In genomic region chr7:29564455-29565185, GRCh38 we compare ENCODE assay signal across 8 cellular contexts. TPM values are rescaled to one million over a fixed set of nuclear protein-coding genes. Genes with fewer than 3 reads are reported as not detected.
DNase-seq lines count a peak whose midpoint lies in the region; ATAC-seq and TF ChIP-seq lines count a peak whose summit lies in the region.

No MANE protein-coding gene starts in this region.

- CTCF ChIA-PET in activated B cell treated with CpG ODN at 0.5 μM for 24 hours (lab: Charles Lee) (no interaction called here), GM10248 (lab: Yijun Ruan, JAX) (no interaction called here)

- POLR2A ChIA-PET in activated B cell treated with CpG ODN at 0.5 μM for 24 hours (lab: Charles Lee) = no interaction called here
- POLR2A ChIA-PET in GM10248 (lab: Yijun Ruan, JAX) = no interaction called here

- H3K4me3 Mint-ChIP-seq in activated B cell treated with CpG ODN at 0.5 μM for 24 hours = peak overlapping the region; percentile 68
- peak overlapping the region; percentile 84 to 95 (median 94) for H3K4me3 Mint-ChIP-seq in nephron

- intact Hi-C loops in activated B cell treated with CpG ODN at 0.5 μM for 24 hours (cut with micrococcal nuclease) = no loop called here

- ATAC-seq in activated B cell treated with CpG ODN at 0.5 μM for 24 hours (ENCODE audit: low read depth) = no peak

- TF ChIP-seq CTCF in HL-60 (IDR thresholded peaks at IDR 0.05; ENCODE audit: insufficient read depth, low read length) = no peak
- TF ChIP-seq CTCF in activated B cell treated with CpG ODN at 0.5 μM for 24 hours (IDR thresholded peaks at IDR 0.05) = no peak
- no peak for TF ChIP-seq CTCF in foreskin fibroblast (IDR thresholded peaks at IDR 0.05; ENCODE audit: low read depth, low read length)
- TF ChIP-seq CTCF in nephron (IDR thresholded peaks at IDR 0.05; ENCODE audit: unreplicated experiment in 3 of 3) = no peak
- TF ChIP-seq CTCF in GM10248 (IDR thresholded peaks at IDR 0.05; ENCODE audit: control extremely low read depth, extremely low read depth, low read depth, missing control alignments) = no peak

- H3K36me3 Mint-ChIP-seq in activated B cell treated with CpG ODN at 0.5 μM for 24 hours (ENCODE audit: low read depth) (no peaks in the 10 kb centered on the region), nephron (ENCODE audit: low read depth) (no peaks in the 10 kb centered on the region)

- no peak overlapping the region for H3K27ac ChIP-seq in HL-60 (replicated peaks)

- H3K4me3 ChIP-seq in HL-60 (replicated peaks; ENCODE audit: insufficient read depth, low read length) (peak overlapping the region; percentile 47), foreskin fibroblast (ENCODE audit: low read depth in 1 of 2, low read length in 2 of 2) (peak overlapping the region; percentile 65 to 69)

- DNase-seq in CD1c-positive myeloid dendritic cell (ENCODE audit: extremely low spot score) (peak; percentile 91), HL-60 (ENCODE audit: low read depth in 1 of 2, low spot score in 1 of 2) (peak; percentile 35 to 49), activated B cell treated with CpG ODN at 0.5 μM for 24 hours (no peak), foreskin fibroblast (peak; percentile 66 to 91), GM10248 (ENCODE audit: extremely low spot score) (no peak), SW 1271 (lab: John Stamatoyannopoulos, UW) (no peak)
- no peak for DNase-seq in stimulated activated CD4-positive, alpha-beta T cell treated with anti-CD3 and anti-CD28 coated beads, Interleukin-4, amount 100 ng/mL, for 1 hour

- H3K27me3 ChIP-seq in HL-60 (ENCODE audit: insufficient read depth, poor library complexity, severe bottlenecking) = peaks cover 64% of the 10 kb centered on the region

- peaks cover 59% of the 10 kb centered on the region for H3K27me3 Mint-ChIP-seq in activated B cell treated with CpG ODN at 0.5 μM for 24 hours
- H3K27me3 Mint-ChIP-seq in nephron (ENCODE audit: low read depth) = peaks cover 82% of the 10 kb centered on the region

- H3K4me1 Mint-ChIP-seq in activated B cell treated with CpG ODN at 0.5 μM for 24 hours (peaks cover 34% of the 10 kb centered on the region), nephron (peaks cover 23% of the 10 kb centered on the region)

- no peak overlapping the region for H3K27ac Mint-ChIP-seq in activated B cell treated with CpG ODN at 0.5 μM for 24 hours
- H3K27ac Mint-ChIP-seq in nephron = peak overlapping the region; percentile 45 to 73 (median 70)

- H3K9me3 Mint-ChIP-seq in activated B cell treated with CpG ODN at 0.5 μM for 24 hours = no peaks in the 10 kb centered on the region
- H3K9me3 Mint-ChIP-seq in nephron = no peaks in the 10 kb centered on the region

RNA-seq across cellular contexts. Expression of gene PRR15, which starts 1.0 kb away (rescaled TPM):
- not detected in 2 replicates for total RNA-seq in activated B cell treated with CpG ODN at 0.5 μM for 24 hours

Comparison
In these comparisons a context has a peak if more than half of its experiments do, and no peak if none do; other contexts are left out.
1. DNase-seq: peak in CD1c-positive myeloid dendritic cell (single experiment), HL-60 (2 of 2) and foreskin fibroblast (2 of 2); none in activated B cell treated with CpG ODN at 0.5 μM for 24 hours (single experiment), GM10248 (single experiment), stimulated activated CD4-positive, alpha-beta T cell treated with anti-CD3 and anti-CD28 coated beads, Interleukin-4, amount 100 ng/mL, for 1 hour (single experiment) and SW 1271 (0 of 2).